Comparison of ENCODE assay signal across 7 cellular contexts in the genomic region with DNA sequence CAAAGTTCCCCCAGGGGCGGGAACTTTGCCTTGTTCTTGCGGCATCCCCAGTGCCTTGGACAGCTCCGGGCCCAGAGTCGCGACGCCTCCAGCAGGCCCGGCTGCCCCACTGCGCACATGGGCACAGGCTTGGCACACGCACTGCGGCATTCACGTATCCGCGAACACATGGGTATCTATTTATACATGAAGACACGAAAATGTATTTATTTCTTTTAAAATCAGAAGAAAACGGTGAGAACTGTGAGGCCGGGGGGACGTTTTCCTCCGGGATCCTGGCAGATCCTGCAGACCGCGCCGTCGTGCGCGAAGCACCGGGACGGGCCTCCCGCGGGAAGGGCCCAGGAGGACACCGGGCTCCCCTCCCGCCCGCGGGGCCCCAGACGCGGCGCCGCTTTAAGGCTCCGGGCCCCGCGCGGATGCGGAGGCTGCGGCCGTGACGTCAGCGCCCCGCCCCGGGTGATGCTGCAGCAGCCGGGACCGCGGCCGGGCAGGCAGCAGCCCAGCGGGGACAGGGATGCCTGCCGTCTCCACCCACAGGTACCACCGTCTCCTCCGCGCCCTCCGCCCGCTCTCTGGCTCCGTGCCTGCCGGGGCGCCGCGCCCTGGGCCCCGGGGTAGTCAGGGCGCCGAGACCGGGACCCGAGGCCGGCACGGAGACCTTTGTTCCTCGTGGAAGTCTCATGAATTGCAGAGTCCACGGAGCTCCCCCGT. TPM values are rescaled to one million over a fixed set of nuclear protein-coding genes. Genes with fewer than 3 reads are reported as not detected.
DNase-seq lines count a peak whose midpoint lies in the region; ATAC-seq lines count a peak whose summit lies in the region.

A gene (plus strand): TSS at position 468 of the 714 bp plus-strand sequence. CDS start 6,216 bp downstream, outside the sequence.

- peaks cover 3% of the 10 kb centered on the region for H3K4me1 ChIP-seq in mesendoderm (ENCODE audit: control insufficient read depth, low read depth, low read length)

- no peaks in the 10 kb centered on the region for H3K36me3 Mint-ChIP-seq in activated CD8-positive, alpha-beta memory T cell treated with anti-CD3 and anti-CD28 coated beads, Interleukin-2, amount 10 ng/mL, durations not matched to agents 7 days and 5 days
- H3K36me3 Mint-ChIP-seq in effector memory CD8-positive, alpha-beta T cell (ENCODE audit: insufficient read depth): no peaks in the 10 kb centered on the region

- no CpG with 5 or more reads among the region's 73 CpGs for WGBS in mesendoderm (ENCODE audit: extremely low coverage, insufficient coverage, low lambda C conversion rate)

- H3K36me3 ChIP-seq in mesendoderm (ENCODE audit: control insufficient read depth, insufficient read depth, low read length): no peaks in the 10 kb centered on the region

- no peak within 1 kb of the TSS for H2BK5ac ChIP-seq in mesendoderm (ENCODE audit: low read length)

- peak within 1 kb of the TSS; percentile 53 for H3K4me3 Mint-ChIP-seq in activated CD8-positive, alpha-beta memory T cell treated with anti-CD3 and anti-CD28 coated beads, Interleukin-2, amount 10 ng/mL, durations not matched to agents 7 days and 5 days
- H3K4me3 Mint-ChIP-seq in effector memory CD8-positive, alpha-beta T cell: peak within 1 kb of the TSS; percentile 74 to 80

- H3K27me3 Mint-ChIP-seq in activated CD8-positive, alpha-beta memory T cell treated with anti-CD3 and anti-CD28 coated beads, Interleukin-2, amount 10 ng/mL, durations not matched to agents 7 days and 5 days: peaks cover 47% of the 10 kb centered on the region
- peaks cover 20 to 39% of the 10 kb centered on the region in 2 donors for H3K27me3 Mint-ChIP-seq in effector memory CD8-positive, alpha-beta T cell

- no peak within 1 kb of the TSS for H4K5ac ChIP-seq in mesendoderm (ENCODE audit: low read length)

- no peak within 1 kb of the TSS for H3K4ac ChIP-seq in mesendoderm (ENCODE audit: low read depth, low read length)

- H3K4me3 ChIP-seq in mesendoderm (ENCODE audit: low read length): no peak within 1 kb of the TSS

- H3K4me2 ChIP-seq in mesendoderm (ENCODE audit: low read length): peak within 1 kb of the TSS; percentile 73

- peak within 1 kb of the TSS; percentile 25 for H3K9ac ChIP-seq in mesendoderm (ENCODE audit: low read length)

- H3K9me3 Mint-ChIP-seq in activated CD8-positive, alpha-beta memory T cell treated with anti-CD3 and anti-CD28 coated beads, Interleukin-2, amount 10 ng/mL, durations not matched to agents 7 days and 5 days (ENCODE audit: low read depth): no peaks in the 10 kb centered on the region
- H3K9me3 Mint-ChIP-seq in effector memory CD8-positive, alpha-beta T cell: peaks cover 0 to 2% of the 10 kb centered on the region in 2 donors

- H2AK5ac ChIP-seq in mesendoderm (ENCODE audit: low read length): no peak within 1 kb of the TSS

- no peaks in the 10 kb centered on the region for H3K27me3 ChIP-seq in mesendoderm (ENCODE audit: insufficient read depth, low read length, poor library complexity)

- H4K8ac ChIP-seq in mesendoderm (ENCODE audit: low read depth, low read length): no peak within 1 kb of the TSS

- H3K79me1 ChIP-seq in mesendoderm (ENCODE audit: low read length): no peaks in the 10 kb centered on the region

- H2BK120ac ChIP-seq in mesendoderm (ENCODE audit: low read depth, low read length): no peak within 1 kb of the TSS

- no peak within 1 kb of the TSS for H3K27ac ChIP-seq in mesendoderm (ENCODE audit: low read depth, low read length)

- H3K27ac Mint-ChIP-seq in activated CD8-positive, alpha-beta memory T cell treated with anti-CD3 and anti-CD28 coated beads, Interleukin-2, amount 10 ng/mL, durations not matched to agents 7 days and 5 days: no peak within 1 kb of the TSS
- H3K27ac Mint-ChIP-seq in effector memory CD8-positive, alpha-beta T cell: peak within 1 kb of the TSS; percentile 53 to 74

- H3K4me1 Mint-ChIP-seq in activated CD8-positive, alpha-beta memory T cell treated with anti-CD3 and anti-CD28 coated beads, Interleukin-2, amount 10 ng/mL, durations not matched to agents 7 days and 5 days: peaks cover 13% of the 10 kb centered on the region
- peaks cover 15 to 23% of the 10 kb centered on the region in 2 donors for H3K4me1 Mint-ChIP-seq in effector memory CD8-positive, alpha-beta T cell (ENCODE audit: low read depth in 2 of 2)

- H3K79me2 ChIP-seq in mesendoderm (ENCODE audit: control insufficient read depth, insufficient read depth, low read length): no peaks in the 10 kb centered on the region

- peak within 1 kb of the TSS; percentile 47 for H3K56ac ChIP-seq in mesendoderm (ENCODE audit: low read length)

- CTCF ChIA-PET in activated CD8-positive, alpha-beta memory T cell treated with anti-CD3 and anti-CD28 coated beads, Interleukin-2, amount 10 ng/mL, durations not matched to agents 7 days and 5 days (lab: Charles Lee): interaction anchor here (1.2 to 7.8 kb wide), 2 partner anchors 302 to 335 kb away, joined by 3 to 84 read pairs; no protein-coding TSS in a partner anchor

- peak; percentile 49 for DNase-seq in GM19240 (ENCODE audit: insufficient read length, low spot score)
- DNase-seq in NCI-H2227 treated with DMSO at 0.1 percent for 48 hours (lab: John Stamatoyannopoulos, UW): peak; percentile 64
- peak; percentile 82 for DNase-seq in activated CD8-positive, alpha-beta memory T cell treated with anti-CD3 and anti-CD28 coated beads, Interleukin-2, amount 10 ng/mL, durations not matched to agents 7 days and 5 days
- DNase-seq in effector memory CD8-positive, alpha-beta T cell: peak; percentile 73 to 80 (median 76)
- peak; percentile 57 for DNase-seq in mesendoderm
- DNase-seq in stimulated activated CD4-positive, alpha-beta T cell treated with anti-CD3 and anti-CD28 coated beads, TNF-alpha, amount 100 ng/mL, for 48 hours (ENCODE audit: low read depth in 3 of 3): peak; percentile 55 to 78 (median 58)
- no peak for DNase-seq in NK-92 (lab: John Stamatoyannopoulos, UW; ENCODE audit: unreplicated experiment)

- no peak within 1 kb of the TSS for H3K23ac ChIP-seq in mesendoderm (ENCODE audit: low read length)

- no peak within 1 kb of the TSS for H2BK15ac ChIP-seq in mesendoderm (replicated peaks; ENCODE audit: low read depth)

- peak; percentile 95 for ATAC-seq in activated CD8-positive, alpha-beta memory T cell treated with anti-CD3 and anti-CD28 coated beads, Interleukin-2, amount 10 ng/mL, durations not matched to agents 7 days and 5 days
- ATAC-seq in effector memory CD8-positive, alpha-beta T cell (replicated peaks): peak; percentile 98

- H3K18ac ChIP-seq in mesendoderm (ENCODE audit: low read length): no peak within 1 kb of the TSS

RNA-seq across cellular contexts. Expression of the gene that starts here (rescaled TPM):
- under 1 TPM; 0.12 to 0.26 TPM for total RNA-seq in activated CD8-positive, alpha-beta memory T cell treated with anti-CD3 and anti-CD28 coated beads, Interleukin-2, amount 10 ng/mL, durations not matched to agents 7 days and 5 days
- 0.07 TPM for polyA plus RNA-seq in mesendoderm (2013, experiment 1 of 2)
- polyA plus RNA-seq in mesendoderm (2013, experiment 2 of 2): 0.11 TPM

Comparison
In these comparisons a context has a peak if more than half of its experiments do, and no peak if none do; other contexts are left out.
1. Peak in DNase-seq and ATAC-seq in activated CD8-positive, alpha-beta memory T cell treated with anti-CD3 and anti-CD28 coated beads, Interleukin-2, amount 10 ng/mL, durations not matched to agents 7 days and 5 days; RNA of the gene not detected or under 1 TPM.